Comparison of ENCODE assay signal across 8 cellular contexts in the genomic region with DNA sequence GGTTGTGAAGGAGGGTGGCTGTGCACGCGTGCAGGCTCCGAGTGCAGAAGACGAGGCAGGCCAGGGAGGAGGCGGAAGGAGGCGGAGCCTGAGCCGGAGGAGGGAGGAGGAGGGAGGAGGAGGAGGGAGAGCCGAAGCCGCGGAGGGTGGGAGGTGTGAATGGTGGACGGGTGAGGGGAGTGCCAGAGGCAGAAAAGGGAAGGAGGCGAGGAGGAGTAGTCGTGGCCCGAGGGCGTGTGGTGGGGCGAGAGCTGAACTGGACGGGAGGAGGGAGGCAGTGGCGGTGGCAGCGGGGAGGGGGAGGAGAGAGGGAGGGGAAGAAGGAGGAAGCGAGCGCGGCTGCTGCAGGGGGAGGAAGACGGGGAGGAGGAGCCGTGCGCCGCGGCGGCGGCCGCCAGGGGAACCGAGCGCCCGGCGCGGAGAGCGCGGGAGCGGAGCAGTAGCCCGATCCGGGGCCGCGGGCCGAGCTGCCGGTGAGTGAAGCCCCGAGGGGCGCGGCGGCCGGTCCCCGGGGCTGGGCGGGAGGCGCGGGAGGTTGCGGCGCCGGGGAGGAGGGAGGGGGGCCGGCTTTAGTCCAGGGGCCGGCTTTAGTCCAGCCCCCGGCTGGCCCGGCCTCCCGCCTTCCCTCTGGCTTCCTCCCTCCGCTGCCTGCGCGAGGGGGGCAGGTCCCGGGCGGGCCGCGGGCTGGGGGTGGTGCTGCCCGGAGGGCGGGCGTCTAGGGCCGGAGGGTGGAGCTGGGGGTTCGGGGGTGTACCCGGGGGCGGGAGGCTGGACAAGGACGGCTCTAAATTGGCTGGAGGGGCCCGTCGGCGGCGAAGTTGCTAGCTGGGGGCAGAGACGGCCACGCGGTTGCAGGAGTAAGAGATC. TPM values are rescaled to one million over a fixed set of nuclear protein-coding genes. Genes with fewer than 3 reads are reported as not detected.
DNase-seq lines count a peak whose midpoint lies in the region; ATAC-seq and TF ChIP-seq lines count a peak whose summit lies in the region.

A gene (plus strand): TSS at position 815 of the 867 bp plus-strand sequence. CDS start 661 bp downstream, outside the sequence.

- peak; percentile 80 for ATAC-seq in HG03175 (IDR thresholded peaks at IDR 0.05; ENCODE audit: unreplicated experiment)
- peak; percentile 84 for ATAC-seq in activated CD4-positive, alpha-beta T cell treated with anti-CD3 and anti-CD28 coated beads for 36 hours
- ATAC-seq in left colon: peak; percentile 76

- CTCF ChIA-PET in activated CD4-positive, alpha-beta T cell treated with anti-CD3 and anti-CD28 coated beads for 36 hours (lab: Charles Lee): interaction anchor here (0.8 kb wide), 1 partner anchor 9 kb away, joined by 3 read pairs; no protein-coding TSS in a partner anchor

- H3K27ac ChIP-seq in cingulate gyrus (ENCODE audit: low read depth, low read length): peak within 1 kb of the TSS; percentile 72

- POLR2A ChIA-PET in activated CD4-positive, alpha-beta T cell treated with anti-CD3 and anti-CD28 coated beads for 36 hours (lab: Charles Lee): no interaction called here

- H3K27me3 Mint-ChIP-seq in activated CD4-positive, alpha-beta T cell treated with anti-CD3 and anti-CD28 coated beads for 36 hours: no peaks in the 10 kb centered on the region

- peaks cover 2% of the 10 kb centered on the region for H3K36me3 Mint-ChIP-seq in activated CD4-positive, alpha-beta T cell treated with anti-CD3 and anti-CD28 coated beads for 36 hours (ENCODE audit: low read depth)

- peak within 1 kb of the TSS; percentile 81 for H3K4me3 Mint-ChIP-seq in activated CD4-positive, alpha-beta T cell treated with anti-CD3 and anti-CD28 coated beads for 36 hours

- in situ Hi-C loops in GM18951 (cut with MboI; ENCODE audit: low sequenced_read_pairs, unreplicated experiment): no loop called here

- peak; percentile 42 for TF ChIP-seq POLR2A in GM18951 (IDR thresholded peaks at IDR 0.05; ENCODE audit: extremely low read depth, insufficient read depth, insufficient read length)

- peaks cover 27% of the 10 kb centered on the region for H3K4me1 Mint-ChIP-seq in activated CD4-positive, alpha-beta T cell treated with anti-CD3 and anti-CD28 coated beads for 36 hours

- peak; percentile 88 for DNase-seq in AG08396 (ENCODE audit: low spot score)
- DNase-seq in NCI-H446 (lab: John Stamatoyannopoulos, UW): peak; percentile 39 to 74
- DNase-seq in activated CD4-positive, alpha-beta T cell treated with anti-CD3 and anti-CD28 coated beads for 36 hours: peak; percentile 87
- DNase-seq in left colon: peak; percentile 84 to 89
- peak; percentile 82 for DNase-seq in stimulated activated CD4-positive, alpha-beta T cell treated with anti-CD3 and anti-CD28 coated beads, Interleukin-1b, Interleukin-23, amount 100 ng/mL, for 48 hours

- peak within 1 kb of the TSS; percentile 74 for H3K27ac Mint-ChIP-seq in activated CD4-positive, alpha-beta T cell treated with anti-CD3 and anti-CD28 coated beads for 36 hours

- no peaks in the 10 kb centered on the region for H3K9me3 Mint-ChIP-seq in activated CD4-positive, alpha-beta T cell treated with anti-CD3 and anti-CD28 coated beads for 36 hours (ENCODE audit: low read depth)

- intact Hi-C loops in activated CD4-positive, alpha-beta T cell treated with anti-CD3 and anti-CD28 coated beads for 36 hours (cut with DNase I, micrococcal nuclease): loop anchor here in 1 of 2 experiments (1.0 to 5.0 kb wide), 4 partner anchors 130 to 466 kb away; a partner anchor contains a TSS
- intact Hi-C loops in left colon (cut with DNase I, micrococcal nuclease): no loop called here

RNA-seq across cellular contexts. Expression of the gene that starts here (rescaled TPM):
- total RNA-seq in activated CD4-positive, alpha-beta T cell treated with anti-CD3 and anti-CD28 coated beads for 36 hours: 10 to 100 TPM; 10.5 to 12.2 TPM
- total RNA-seq in left colon: 100 to 1,000 TPM; 110 to 117 TPM

Comparison
In these comparisons a context has a peak if more than half of its experiments do, and no peak if none do; other contexts are left out.
1. Peak in every context shown above with its lines: DNase-seq, ATAC-seq and H3K27ac ChIP-seq.
2. RNA of the gene that starts here (total RNA-seq): 110 to 117 TPM in left colon; 10.5 to 12.2 TPM in activated CD4-positive, alpha-beta T cell treated with anti-CD3 and anti-CD28 coated beads for 36 hours; every median in the first group is over 4 times any median in the second.